14 cellular contexts compared by ENCODE assay signal in the genomic region with DNA sequence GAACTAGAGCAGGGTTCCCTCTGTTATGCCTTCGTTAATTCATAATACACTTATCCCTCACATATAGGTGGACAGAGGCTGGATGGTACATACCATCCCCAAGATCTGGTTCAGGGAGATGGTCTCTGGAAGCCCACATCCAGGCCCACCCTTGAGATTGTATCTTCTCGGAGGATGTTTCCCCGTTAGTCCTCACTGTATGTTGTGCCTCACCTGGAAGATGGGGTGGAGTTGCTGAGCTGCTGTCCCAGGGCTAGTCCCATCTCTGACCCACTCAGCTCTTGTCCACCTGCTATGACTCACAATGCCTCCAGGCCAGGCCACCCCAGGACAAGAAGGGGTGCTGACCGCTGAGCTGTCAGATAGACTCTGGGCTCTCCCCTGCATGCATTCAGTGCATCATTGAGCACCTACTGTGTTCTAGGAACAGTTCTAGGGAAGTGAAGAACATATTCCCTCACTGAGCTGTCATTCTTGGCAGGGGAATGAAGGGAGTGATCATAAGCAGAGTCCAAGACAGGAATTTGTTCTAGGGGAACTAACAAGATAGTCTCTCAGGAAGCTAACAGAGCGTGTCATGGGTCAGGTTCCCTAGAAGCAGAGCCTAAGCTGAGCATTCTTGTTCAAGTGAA. TPM values are rescaled to one million over a fixed set of nuclear protein-coding genes. Genes with fewer than 3 reads are reported as not detected.
DNase-seq lines count a peak whose midpoint lies in the region; ATAC-seq and TF ChIP-seq lines count a peak whose summit lies in the region.
"Had no signal": no experiment of that assay in that cellular context is flagged by ENCODE, and none has a peak within 500 bp of the region (broad histone marks: within the 10 kb centered on the region; RNA-seq: fewer than 3 reads in every experiment).

TSS of gene CBY3 (minus strand) at position 255 of the 632 bp plus-strand sequence. CDS start at position 139, 116 bp downstream.

- no peak for ATAC-seq in stimulated activated naive CD8-positive, alpha-beta T cell treated with anti-CD3 and anti-CD28 coated beads, Interleukin-15, Interleukin-2, amounts not matched to agents 100 U/mL and 50 U/mL, for 24 hours
- no peak for ATAC-seq in activated CD8-positive, alpha-beta T cell treated with anti-CD3 and anti-CD28 coated beads for 36 hours
- no peak for ATAC-seq in HG03354 (IDR thresholded peaks at IDR 0.05; ENCODE audit: poor library complexity, severe bottlenecking, unreplicated experiment)
- ATAC-seq: SK-N-SH treated with all-trans-retinoic acid at 6 μM for 48 hours had no signal

- intact Hi-C loops in activated CD8-positive, alpha-beta T cell treated with anti-CD3 and anti-CD28 coated beads for 36 hours (cut with micrococcal nuclease): no loop called here
- intact Hi-C loops in sigmoid colon (cut with DNase I): no loop called here

- 95 to 96% methylated on average over 5 of the region's 5 CpGs for WGBS in sigmoid colon, 2 donors

- H3K27ac Mint-ChIP-seq in stimulated activated naive CD8-positive, alpha-beta T cell treated with anti-CD3 and anti-CD28 coated beads, Interleukin-15, Interleukin-2, amounts not matched to agents 100 ng/mL and 50 ng/mL, for 24 hours: peak within 1 kb of the TSS; percentile 82
- peak within 1 kb of the TSS; percentile 98 for H3K27ac Mint-ChIP-seq in activated CD8-positive, alpha-beta T cell treated with anti-CD3 and anti-CD28 coated beads for 36 hours

- H3K27me3 Mint-ChIP-seq in stimulated activated naive CD8-positive, alpha-beta T cell treated with anti-CD3 and anti-CD28 coated beads, Interleukin-15, Interleukin-2, amounts not matched to agents 100 ng/mL and 50 ng/mL, for 24 hours: no peaks in the 10 kb centered on the region
- H3K27me3 Mint-ChIP-seq in activated CD8-positive, alpha-beta T cell treated with anti-CD3 and anti-CD28 coated beads for 36 hours: no peaks in the 10 kb centered on the region

- H3K9me3 Mint-ChIP-seq in stimulated activated naive CD8-positive, alpha-beta T cell treated with anti-CD3 and anti-CD28 coated beads, Interleukin-15, Interleukin-2, amounts not matched to agents 100 ng/mL and 50 ng/mL, for 24 hours: peaks cover 4% of the 10 kb centered on the region
- H3K9me3 Mint-ChIP-seq in activated CD8-positive, alpha-beta T cell treated with anti-CD3 and anti-CD28 coated beads for 36 hours: no peaks in the 10 kb centered on the region

- no peak for TF ChIP-seq POLR2A in sigmoid colon (IDR thresholded peaks at IDR 0.05)

- no peaks in the 10 kb centered on the region for H3K36me3 ChIP-seq in sigmoid colon

- TF ChIP-seq EP300 in sigmoid colon (IDR thresholded peaks at IDR 0.05): no peak

- H3K9me3 ChIP-seq in sigmoid colon: no peaks in the 10 kb centered on the region

- H3K27ac ChIP-seq in sigmoid colon: no peak within 1 kb of the TSS
- H3K27ac ChIP-seq: coronary artery had no signal

- no peak for TF ChIP-seq CTCF in activated CD8-positive, alpha-beta T cell treated with anti-CD3 and anti-CD28 coated beads for 36 hours (IDR thresholded peaks at IDR 0.05)
- no peak for TF ChIP-seq CTCF in sigmoid colon (IDR thresholded peaks at IDR 0.05)

- peaks cover 25% of the 10 kb centered on the region for H3K36me3 Mint-ChIP-seq in stimulated activated naive CD8-positive, alpha-beta T cell treated with anti-CD3 and anti-CD28 coated beads, Interleukin-15, Interleukin-2, amounts not matched to agents 100 ng/mL and 50 ng/mL, for 24 hours (ENCODE audit: low read depth)
- H3K36me3 Mint-ChIP-seq in activated CD8-positive, alpha-beta T cell treated with anti-CD3 and anti-CD28 coated beads for 36 hours (ENCODE audit: low read depth): peaks cover 27% of the 10 kb centered on the region

- DNase-seq in stimulated activated naive CD8-positive, alpha-beta T cell treated with anti-CD3 and anti-CD28 coated beads, Interleukin-15, Interleukin-2, amounts not matched to agents 100 U/mL and 50 U/mL, for 24 hours: no peak
- no peak for DNase-seq in activated CD8-positive, alpha-beta T cell treated with anti-CD3 and anti-CD28 coated beads for 36 hours
- DNase-seq in kidney glomerular epithelial cell (lab: John Stamatoyannopoulos, UW): peak; percentile 53
- DNase-seq in NCI-H187 treated with DMSO at 0.1 percent for 48 hours (lab: John Stamatoyannopoulos, UW): no peak
- DNase-seq in cerebellar nuclear complex (lab: John Stamatoyannopoulos, UW): no peak
- no peak for DNase-seq in sigmoid colon
- DNase-seq: mammary epithelial cell, NCI-H526 had no signal

- CTCF ChIA-PET in activated CD8-positive, alpha-beta T cell treated with anti-CD3 and anti-CD28 coated beads for 36 hours (lab: Charles Lee): interaction anchor here (1.0 to 5.1 kb wide), 3 partner anchors 12 to 51 kb away, joined by 3 to 27 read pairs (median 14); no protein-coding TSS in a partner anchor

- no peaks in the 10 kb centered on the region for H3K27me3 ChIP-seq in sigmoid colon

- H3K4me3 ChIP-seq in sigmoid colon: no peak within 1 kb of the TSS

- H3K4me1 Mint-ChIP-seq in stimulated activated naive CD8-positive, alpha-beta T cell treated with anti-CD3 and anti-CD28 coated beads, Interleukin-15, Interleukin-2, amounts not matched to agents 100 ng/mL and 50 ng/mL, for 24 hours (ENCODE audit: low read depth): peaks cover 34% of the 10 kb centered on the region
- peaks cover 32% of the 10 kb centered on the region for H3K4me1 Mint-ChIP-seq in activated CD8-positive, alpha-beta T cell treated with anti-CD3 and anti-CD28 coated beads for 36 hours (ENCODE audit: low read depth)

- H3K4me3 Mint-ChIP-seq in stimulated activated naive CD8-positive, alpha-beta T cell treated with anti-CD3 and anti-CD28 coated beads, Interleukin-15, Interleukin-2, amounts not matched to agents 100 ng/mL and 50 ng/mL, for 24 hours: peak within 1 kb of the TSS; percentile 79
- H3K4me3 Mint-ChIP-seq in activated CD8-positive, alpha-beta T cell treated with anti-CD3 and anti-CD28 coated beads for 36 hours: peak within 1 kb of the TSS; percentile 91

- POLR2A ChIA-PET in activated CD8-positive, alpha-beta T cell treated with anti-CD3 and anti-CD28 coated beads for 36 hours (lab: Charles Lee): interaction anchor here (0.7 to 6.3 kb wide), 9 partner anchors 10 to 177 kb away, joined by 3 to 45 read pairs (median 8); partner anchors contain the start of genes HNRNPH1, MAML1 and MRNIP

- peaks cover 0 to 28% (median 22%) of the 10 kb centered on the region in 4 donors for H3K4me1 ChIP-seq in sigmoid colon

RNA-seq across cellular contexts. Expression of gene CBY3, which starts in this region (rescaled TPM):
- 1 to 10 TPM in 1 of 2 experiments, under 1 TPM in 1; 0.47 to 1.2 TPM for total RNA-seq in activated CD8-positive, alpha-beta T cell treated with anti-CD3 and anti-CD28 coated beads for 36 hours
- under 1 TPM in 1 of 4 donors, not detected in 3; 0.66 TPM for total RNA-seq in sigmoid colon
- polyA plus RNA-seq in sigmoid colon: under 1 TPM in 1 of 3 donors, not detected in 2; 0.13 TPM
- total RNA-seq: glomerular endothelial cell had no signal
- polyA plus RNA-seq: BJ, mammary epithelial cell had no signal
